ENCODE assay signal across 9 cellular contexts in the genomic region with DNA sequence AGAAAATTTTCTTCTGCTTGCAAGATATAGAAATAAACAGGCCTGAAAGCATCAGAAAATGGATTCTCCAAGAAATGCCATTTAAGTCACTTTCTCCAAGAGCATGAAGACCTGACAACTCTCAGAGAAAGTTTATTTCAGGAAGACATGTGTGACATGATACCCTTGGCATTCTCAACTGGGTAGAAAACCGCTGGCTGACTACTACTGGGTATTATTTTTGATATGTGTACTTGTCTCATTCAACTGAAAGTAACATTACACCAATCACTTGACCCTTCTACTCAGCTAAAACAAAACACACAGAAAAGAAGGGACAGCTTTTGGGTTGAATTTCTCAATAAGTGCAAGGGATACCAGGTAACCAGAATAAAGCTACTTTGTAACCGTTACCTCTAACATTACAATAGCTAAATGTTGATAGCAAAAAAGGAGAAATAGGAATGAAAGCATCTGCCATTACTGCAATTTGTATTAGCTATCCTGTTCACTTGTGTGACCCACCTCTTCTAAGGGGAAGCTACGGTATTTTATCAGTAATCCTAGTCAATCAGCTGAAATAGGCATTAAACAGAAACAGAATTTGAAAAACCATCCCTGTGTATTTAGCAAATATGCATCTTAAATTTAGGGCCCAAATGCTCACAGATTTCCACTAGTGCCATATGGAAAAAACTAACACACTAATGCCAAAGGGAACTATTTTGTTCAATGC. TPM values are rescaled to one million over a fixed set of nuclear protein-coding genes. Genes with fewer than 3 reads are reported as not detected.
DNase-seq lines count a peak whose midpoint lies in the region; ATAC-seq and TF ChIP-seq lines count a peak whose summit lies in the region.
"Had no signal": no experiment of that assay in that cellular context is flagged by ENCODE, and none has a peak within 500 bp of the region (broad histone marks: within the 10 kb centered on the region; RNA-seq: fewer than 3 reads in every experiment).

No MANE protein-coding gene starts in this region.

- ATAC-seq in sciatic nerve (no peak), GM19328 (IDR thresholded peaks at IDR 0.05; ENCODE audit: unreplicated experiment) (no peak)
- ATAC-seq: body of pancreas had no signal

- H3K27ac ChIP-seq in coronary artery = peak overlapping the region in 1 of 2 donors; percentile 30

- no peaks in the 10 kb centered on the region for H3K27me3 Mint-ChIP-seq in nephron progenitor cell (ENCODE audit: low read depth, poor library complexity)

- DNase-seq in Daoy (ENCODE audit: low read depth) (peak; percentile 18), NB4 (ENCODE audit: low read depth) (no peak), coronary artery (ENCODE audit: low spot score) (no peak), nephron progenitor cell (no peak), SKM-1 treated with dmso at 0.1 percent for 144 hours (lab: John Stamatoyannopoulos, UW; ENCODE audit: unreplicated experiment) (no peak), UCSD-AML1 (lab: John Stamatoyannopoulos, UW; ENCODE audit: unreplicated experiment) (no peak), sciatic nerve (ENCODE audit: low spot score) (no peak)
- DNase-seq: body of pancreas had no signal

- peak overlapping the region; percentile 100 for H3K4me3 Mint-ChIP-seq in nephron progenitor cell

- TF ChIP-seq CTCF in NB4 (IDR thresholded peaks at IDR 0.05; ENCODE audit: low read depth, low read length) = no peak
- no peak for TF ChIP-seq CTCF in coronary artery (IDR thresholded peaks at IDR 0.05)
- TF ChIP-seq CTCF in nephron progenitor cell (IDR thresholded peaks at IDR 0.05) = no peak

- H3K27ac Mint-ChIP-seq in nephron progenitor cell = peak overlapping the region; percentile 67

- intact Hi-C loops in sciatic nerve (cut with DNase I) = no loop called here

- no peak for TF ChIP-seq POLR2A in NB4 (IDR thresholded peaks at IDR 0.05; ENCODE audit: extremely low read depth, insufficient read length)

- H3K36me3 Mint-ChIP-seq in nephron progenitor cell (ENCODE audit: low read depth) = peaks cover 30% of the 10 kb centered on the region

- H3K4me3 ChIP-seq in NB4 (ENCODE audit: low read depth, low read length) (peak overlapping the region; percentile 83), coronary artery (peak overlapping the region; percentile 52)
- H3K4me3 ChIP-seq: body of pancreas had no signal

- peaks cover 97% of the 10 kb centered on the region for H3K4me1 Mint-ChIP-seq in nephron progenitor cell

- H3K9me3 Mint-ChIP-seq in nephron progenitor cell = no peaks in the 10 kb centered on the region

RNA-seq across cellular contexts. Expression of a gene that starts 7.3 kb away (rescaled TPM):
- total RNA-seq in Daoy (2014; rRNA removed; shearing (Covaris generic)) = 296 and 408 TPM in 2 replicates
- 104 TPM for total RNA-seq in sciatic nerve
